Comparison of ENCODE assay signal across 19 cellular contexts in the genomic region with DNA sequence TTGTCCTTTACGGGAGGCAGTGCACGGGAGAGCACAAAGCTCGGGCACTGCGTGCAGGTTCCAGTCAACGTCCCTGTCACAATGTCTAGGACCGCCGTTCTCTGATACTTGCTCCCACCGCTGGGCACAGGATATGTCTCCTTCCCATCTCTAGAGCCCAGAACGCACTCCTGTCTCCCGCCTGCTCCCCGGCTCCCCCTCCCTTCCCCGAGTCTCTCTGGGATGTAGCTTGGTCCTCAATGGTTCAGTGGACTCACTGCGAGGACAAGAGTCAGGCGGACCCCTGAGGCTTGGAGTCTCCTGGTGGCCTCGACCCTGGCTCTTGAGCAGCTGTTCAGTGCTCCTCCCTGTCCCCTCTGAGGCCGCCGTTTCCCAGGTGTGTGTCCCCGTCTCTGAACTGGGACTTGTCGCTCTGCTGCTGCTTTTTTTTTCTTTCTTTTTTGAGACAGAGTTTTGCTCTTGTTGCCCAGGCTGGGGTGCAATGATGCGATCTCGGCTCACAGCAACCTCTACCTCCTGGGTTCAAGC. TPM values are rescaled to one million over a fixed set of nuclear protein-coding genes. Genes with fewer than 3 reads are reported as not detected.
A peak's percentile ranks its signal among the peaks of the same experiment; 100 is the strongest.
DNase-seq lines count a peak whose midpoint lies in the region; ATAC-seq and TF ChIP-seq lines count a peak whose summit lies in the region.
"Had no signal": no experiment of that assay in that cellular context is flagged by ENCODE, and none has a peak within 500 bp of the region (broad histone marks: within the 10 kb centered on the region; RNA-seq: fewer than 3 reads in every experiment).

No MANE protein-coding gene starts in this region.

- ATAC-seq in Right ventricle myocardium superior (ENCODE audit: poor library complexity) (no peak), GM21576 (IDR thresholded peaks at IDR 0.05; ENCODE audit: unreplicated experiment) (no peak)
- no peak for ATAC-seq in stimulated activated effector memory CD8-positive, alpha-beta T cell treated with anti-CD3 and anti-CD28 coated beads, Interleukin-12 subunit alpha, Interleukin-12 subunit beta, amount 100 ng/mL, for 72 hours
- ATAC-seq: GM12878 had no signal

- intact Hi-C loops in Right ventricle myocardium superior (cut with DNase I) = no loop called here

- TF ChIP-seq CTCF in right atrium auricular region (IDR thresholded peaks at IDR 0.05) (no peak), mesothelial cell of epicardium (IDR thresholded peaks at IDR 0.05; ENCODE audit: unreplicated experiment) (no peak)

- peaks cover 30% of the 10 kb centered on the region for H3K4me1 Mint-ChIP-seq in activated naive CD8-positive, alpha-beta T cell treated with anti-CD3 and anti-CD28 coated beads for 36 hours
- H3K4me1 Mint-ChIP-seq in mesothelial cell of epicardium = peaks cover 22% of the 10 kb centered on the region
- peaks cover 59% of the 10 kb centered on the region for H3K4me1 Mint-ChIP-seq in stimulated activated effector memory CD8-positive, alpha-beta T cell treated with anti-CD3 and anti-CD28 coated beads, Interleukin-12 subunit alpha, Interleukin-12 subunit beta, amount 100 ng/mL, for 72 hours

- H3K27me3 Mint-ChIP-seq in activated naive CD8-positive, alpha-beta T cell treated with anti-CD3 and anti-CD28 coated beads for 36 hours = no peaks in the 10 kb centered on the region
- H3K27me3 Mint-ChIP-seq in mesothelial cell of epicardium (ENCODE audit: low read depth) = no peaks in the 10 kb centered on the region

- H3K9me3 ChIP-seq in right atrium auricular region = no peaks in the 10 kb centered on the region

- H3K27ac ChIP-seq in right atrium auricular region = no peak overlapping the region
- H3K27ac ChIP-seq: C4-2B, GM23248 had no signal

- peaks cover 0 to 28% of the 10 kb centered on the region in 2 donors for H3K4me1 ChIP-seq in right atrium auricular region

- H3K36me3 Mint-ChIP-seq in activated naive CD8-positive, alpha-beta T cell treated with anti-CD3 and anti-CD28 coated beads for 36 hours = no peaks in the 10 kb centered on the region
- peaks cover 3% of the 10 kb centered on the region for H3K36me3 Mint-ChIP-seq in mesothelial cell of epicardium
- no peaks in the 10 kb centered on the region for H3K36me3 Mint-ChIP-seq in stimulated activated effector memory CD8-positive, alpha-beta T cell treated with anti-CD3 and anti-CD28 coated beads, Interleukin-12 subunit alpha, Interleukin-12 subunit beta, amount 100 ng/mL, for 72 hours

- no peak overlapping the region for H3K4me3 ChIP-seq in right atrium auricular region
- H3K4me3 ChIP-seq: GM12878, GM23248 had no signal

- peak overlapping the region; percentile 8 for H3K4me3 Mint-ChIP-seq in activated naive CD8-positive, alpha-beta T cell treated with anti-CD3 and anti-CD28 coated beads for 36 hours
- H3K4me3 Mint-ChIP-seq in mesothelial cell of epicardium = no peak overlapping the region
- H3K4me3 Mint-ChIP-seq in stimulated activated effector memory CD8-positive, alpha-beta T cell treated with anti-CD3 and anti-CD28 coated beads, Interleukin-12 subunit alpha, Interleukin-12 subunit beta, amount 100 ng/mL, for 72 hours = no peak overlapping the region

- DNase-seq in Right ventricle myocardium superior (peak; percentile 31), right atrium auricular region (ENCODE audit: low spot score) (no peak), mesothelial cell of epicardium (ENCODE audit: low spot score in 2 of 2, unreplicated experiment in 2 of 2) (no peak)
- no peak for DNase-seq in activated naive CD8-positive, alpha-beta T cell treated with anti-CD3 and anti-CD28 coated beads for 36 hours
- no peak for DNase-seq in stimulated activated effector memory CD8-positive, alpha-beta T cell treated with anti-CD3 and anti-CD28 coated beads, Interleukin-12 subunit alpha, Interleukin-12 subunit beta, amount 100 ng/mL, for 72 hours (ENCODE audit: low spot score in 2 of 2)
- no peak for DNase-seq in stimulated activated CD4-positive, alpha-beta T cell treated with anti-CD3 and anti-CD28 coated beads, Interleukin-12 subunit alpha, Interleukin-12 subunit beta, amount 100 ng/mL, for 4 hours
- DNase-seq: DMS 273 treated with DMSO at 0.1 percent for 48 hours; GDM1; GM23248; KBM-7; MV-4-11; NCI-H1417; NCI-H1930; NCI-H446 treated with DMSO at 0.1 percent for 48 hours; NK-92 treated with Interleukin-12 subunit alpha and Interleukin-12 subunit beta, amount 100 ng/mL, for 24 hours; RPMI8226 had no signal

- no peak overlapping the region for H3K27ac Mint-ChIP-seq in activated naive CD8-positive, alpha-beta T cell treated with anti-CD3 and anti-CD28 coated beads for 36 hours
- H3K27ac Mint-ChIP-seq in mesothelial cell of epicardium = peak overlapping the region; percentile 71
- H3K27ac Mint-ChIP-seq in stimulated activated effector memory CD8-positive, alpha-beta T cell treated with anti-CD3 and anti-CD28 coated beads, Interleukin-12 subunit alpha, Interleukin-12 subunit beta, amount 100 ng/mL, for 72 hours = peak overlapping the region; percentile 88

- H3K36me3 ChIP-seq in right atrium auricular region = no peaks in the 10 kb centered on the region

- no peaks in the 10 kb centered on the region for H3K9me3 Mint-ChIP-seq in activated naive CD8-positive, alpha-beta T cell treated with anti-CD3 and anti-CD28 coated beads for 36 hours
- no peaks in the 10 kb centered on the region for H3K9me3 Mint-ChIP-seq in mesothelial cell of epicardium
- no peaks in the 10 kb centered on the region for H3K9me3 Mint-ChIP-seq in stimulated activated effector memory CD8-positive, alpha-beta T cell treated with anti-CD3 and anti-CD28 coated beads, Interleukin-12 subunit alpha, Interleukin-12 subunit beta, amount 100 ng/mL, for 72 hours

- no peaks in the 10 kb centered on the region for H3K27me3 ChIP-seq in right atrium auricular region

RNA-seq across cellular contexts. Expression of a gene that starts 44.7 kb away (rescaled TPM):
- 3.5 TPM for total RNA-seq in Right ventricle myocardium superior
- 10 to 100 TPM in 1 of 2 donors, 1 to 10 TPM in 1; 5.5 to 11.6 TPM for total RNA-seq in right atrium auricular region
- 1 to 10 TPM; 1.1 to 1.2 TPM for total RNA-seq in activated naive CD8-positive, alpha-beta T cell treated with anti-CD3 and anti-CD28 coated beads for 36 hours
- 31.3 to 34.7 TPM (median 31.9 TPM) in 3 replicates for total RNA-seq in mesothelial cell of epicardium
